In genomic region chr6:122798099-122798641, GRCh38 we compare ENCODE assay signal across 8 cellular contexts. TPM values are rescaled to one million over a fixed set of nuclear protein-coding genes. Genes with fewer than 3 reads are reported as not detected.
DNase-seq lines count a peak whose midpoint lies in the region; ATAC-seq and TF ChIP-seq lines count a peak whose summit lies in the region.

No MANE protein-coding gene starts in this region.

- ATAC-seq in GM18907 (IDR thresholded peaks at IDR 0.05; ENCODE audit: unreplicated experiment): peak; percentile 97
- peak; percentile 68 for ATAC-seq in HG03139 (IDR thresholded peaks at IDR 0.05; ENCODE audit: unreplicated experiment)
- no peak for ATAC-seq in WTC11
- peak; percentile 74 to 92 for ATAC-seq in lower lobe of right lung

- H3K9me3 ChIP-seq in AG04450 (ENCODE audit: control insufficient read depth, insufficient read depth, low read length) (no peaks in the 10 kb centered on the region), lower lobe of right lung (no peaks in the 10 kb centered on the region)

- no peaks in the 10 kb centered on the region for H3K4me1 ChIP-seq in lower lobe of right lung

- H3K27me3 Mint-ChIP-seq in WTC11 (ENCODE audit: low read depth): peaks cover 8% of the 10 kb centered on the region; the same call in 1 of the 2 replicates

- DNase-seq in AG04450 (ENCODE audit: low read depth, low spot score) (no peak), WTC11 (ENCODE audit: low spot score) (no peak), lower lobe of right lung (no peak), SIG-M5 (lab: John Stamatoyannopoulos, UW) (no peak), NCI-H128 (lab: John Stamatoyannopoulos, UW; ENCODE audit: unreplicated experiment) (no peak), iPS-NIHi7 (ENCODE audit: extremely low spot score) (no peak)

- H3K4me3 ChIP-seq in AG04450 (ENCODE audit: low read depth, low read length): no peak overlapping the region
- H3K4me3 ChIP-seq in lower lobe of right lung: no peak overlapping the region

- H3K36me3 Mint-ChIP-seq in WTC11: no peaks in the 10 kb centered on the region

- no peak overlapping the region for H3K27ac Mint-ChIP-seq in WTC11

- peaks cover 5% of the 10 kb centered on the region for H3K36me3 ChIP-seq in lower lobe of right lung

- peaks cover 13% of the 10 kb centered on the region for H3K4me1 Mint-ChIP-seq in WTC11

- CTCF ChIA-PET in AG04450 (lab: Charles Lee): interaction anchor here (0.5 to 5.5 kb wide), 6 partner anchors 9 to 140 kb away, joined by 3 to 35 read pairs (median 3); partner anchors contain the start of gene SMPDL3A
- CTCF ChIA-PET in WTC11 (lab: Charles Lee): interaction anchor here (1.1 kb wide), 1 partner anchor 8 kb away, joined by 4 read pairs; no protein-coding TSS in a partner anchor

- POLR2A ChIA-PET in AG04450 (lab: Yijun Ruan, JAX): interaction anchor here (3.4 kb wide), 1 partner anchor 9 kb away, joined by 37 read pairs; the partner anchor contains the start of gene SMPDL3A
- POLR2A ChIA-PET in WTC11 (lab: Charles Lee): no interaction called here

- H3K27ac ChIP-seq in AG04450 (ENCODE audit: low read depth, low read length) (peak overlapping the region; percentile 25), lower lobe of right lung (no peak overlapping the region)

- no peaks in the 10 kb centered on the region for H3K9me3 Mint-ChIP-seq in WTC11

- TF ChIP-seq CTCF in AG04450 (IDR thresholded peaks at IDR 0.05; ENCODE audit: low read depth, low read length) (no peak), WTC11 (IDR thresholded peaks at IDR 0.05) (no peak), lower lobe of right lung (IDR thresholded peaks at IDR 0.05) (no peak)

- no peaks in the 10 kb centered on the region for H3K27me3 ChIP-seq in AG04450 (ENCODE audit: control insufficient read depth, insufficient read depth, low read length)
- H3K27me3 ChIP-seq in lower lobe of right lung (ENCODE audit: low read depth): no peaks in the 10 kb centered on the region

- H3K4me3 Mint-ChIP-seq in WTC11: no peak overlapping the region

- intact Hi-C loops in lower lobe of right lung (cut with DNase I): no loop called here

TF ChIP-seq in WTC11, 78 proteins besides CTCF, POLR2A, EP300 and RAD21:
- TF ChIP-seq GABPB1 (CRISPR knock-in tag; IDR thresholded peaks at IDR 0.05): peak; percentile 94
- no peak for TF ChIP-seq ATF1 (CRISPR knock-in tag; IDR thresholded peaks at IDR 0.05)

RNA-seq across cellular contexts. Expression of gene SMPDL3A, which starts 9.1 kb away (rescaled TPM):
- polyA plus RNA-seq in AG04450 (2011; rRNA removed): 84.4 and 105 TPM in 2 replicates
- 18.2 and 31.1 TPM in 2 replicates for polyA minus RNA-seq in AG04450 (2011; rRNA and poly(A)+ RNA removed)
- total RNA-seq in WTC11 (2021): 2.0 to 2.8 TPM (median 2.1 TPM) in 3 replicates
- 17.9 TPM for total RNA-seq in lower lobe of right lung

RNA-seq across cellular contexts. Expression of gene FABP7, which starts 18.7 kb away (rescaled TPM):
- not detected in 2 replicates for polyA plus RNA-seq in AG04450 (2011; rRNA removed)
- polyA minus RNA-seq in AG04450 (2011; rRNA and poly(A)+ RNA removed): not detected in 2 replicates
- total RNA-seq in WTC11 (2021) (5.9 to 7.2 TPM (median 7.0 TPM) in 3 replicates), lower lobe of right lung (not detected)
